26 cellular contexts compared by ENCODE assay signal in the genomic region with DNA sequence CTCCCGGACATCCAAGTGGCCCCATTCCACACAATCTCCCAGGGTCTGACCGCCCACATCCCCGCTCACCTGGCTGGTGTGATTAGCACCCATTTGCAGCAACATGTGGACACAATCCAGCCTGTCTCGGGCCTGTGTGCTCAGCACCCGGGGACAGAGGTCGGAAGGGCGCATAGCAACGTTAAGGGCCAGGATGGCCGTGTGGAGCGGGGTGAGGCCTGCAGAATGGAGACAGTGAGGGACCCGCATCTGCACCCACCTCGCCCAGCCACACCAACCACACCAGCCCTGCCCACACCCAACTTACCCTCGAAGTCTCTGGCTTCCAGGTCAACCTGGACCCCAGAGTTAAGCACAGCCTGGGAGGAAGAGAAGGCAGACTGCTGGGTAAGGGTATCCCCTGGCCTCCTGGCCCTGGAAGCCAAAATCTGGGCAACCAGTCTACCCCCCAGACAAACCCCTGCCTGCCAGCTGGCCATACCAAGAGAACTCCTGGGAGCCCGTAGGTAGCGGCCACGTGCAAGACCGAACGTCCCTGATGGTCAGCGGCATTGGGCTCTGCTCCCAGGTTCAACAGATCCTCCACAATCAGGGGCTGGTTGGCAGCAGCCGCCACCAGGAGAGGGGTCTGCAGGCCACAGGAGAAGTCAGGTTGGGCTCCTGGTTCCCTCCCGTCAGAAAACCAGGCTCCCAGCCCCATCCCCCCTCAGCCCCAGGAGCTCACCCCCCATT. TPM values are rescaled to one million over a fixed set of nuclear protein-coding genes. Genes with fewer than 3 reads are reported as not detected.
DNase-seq lines count a peak whose midpoint lies in the region; ATAC-seq and TF ChIP-seq lines count a peak whose summit lies in the region.
"Had no signal": no experiment of that assay in that cellular context is flagged by ENCODE, and none has a peak within 500 bp of the region (broad histone marks: within the 10 kb centered on the region; RNA-seq: fewer than 3 reads in every experiment).

No MANE protein-coding gene starts in this region.

- CTCF ChIA-PET in activated naive CD4-positive, alpha-beta T cell treated with anti-CD3 and anti-CD28 coated beads for 36 hours (lab: Charles Lee) = interaction anchor here (0.8 to 2.1 kb wide), 3 partner anchors 13 to 37 kb away, joined by 4 to 8 read pairs (median 6); no protein-coding TSS in a partner anchor
- CTCF ChIA-PET in activated CD8-positive, alpha-beta T cell treated with anti-CD3 and anti-CD28 coated beads for 36 hours (lab: Charles Lee) = no interaction called here

- H3K9me3 Mint-ChIP-seq in activated naive CD4-positive, alpha-beta T cell treated with anti-CD3 and anti-CD28 coated beads for 36 hours = no peaks in the 10 kb centered on the region
- H3K9me3 Mint-ChIP-seq in activated CD8-positive, alpha-beta T cell treated with anti-CD3 and anti-CD28 coated beads for 36 hours = no peaks in the 10 kb centered on the region
- H3K9me3 Mint-ChIP-seq in naive B cell (no peaks in the 10 kb centered on the region), type B pancreatic cell (no peaks in the 10 kb centered on the region), mesothelial cell of epicardium (no peaks in the 10 kb centered on the region)
- H3K9me3 Mint-ChIP-seq: brain had no signal

- POLR2A ChIA-PET in activated CD8-positive, alpha-beta T cell treated with anti-CD3 and anti-CD28 coated beads for 36 hours (lab: Charles Lee) = interaction anchor here (3.1 kb wide), 1 partner anchor 11 kb away, joined by 24 read pairs; no protein-coding TSS in a partner anchor

- DNase-seq in activated naive CD4-positive, alpha-beta T cell treated with anti-CD3 and anti-CD28 coated beads for 36 hours = no peak
- DNase-seq in activated naive CD4-positive, alpha-beta T cell treated with anti-CD3 and anti-CD28 coated beads, Interleukin-2, amount 50 U/mL, for 16 hours = no peak
- no peak for DNase-seq in activated CD8-positive, alpha-beta T cell treated with anti-CD3 and anti-CD28 coated beads for 36 hours
- DNase-seq in naive B cell (peak; percentile 21), type B pancreatic cell (ENCODE audit: extremely low spot score, unreplicated experiment) (no peak), mesothelial cell of epicardium (ENCODE audit: low spot score in 2 of 2, unreplicated experiment in 2 of 2) (no peak)
- no peak for DNase-seq in activated CD4-positive, CD25-positive, alpha-beta regulatory T cell treated with anti-CD3 and anti-CD28 coated beads, Interleukin-2, amount 50 U/mL, for 72 hours
- DNase-seq: ACHN; activated CD4-positive, alpha-beta T cell treated with anti-CD3 and anti-CD28 coated beads, Interleukin-2, amount 50 U/mL, for 1 hour; effector memory CD4-positive, alpha-beta T cell; EL; foreskin melanocyte; hippocampal formation; left ventricle myocardium inferior; NCI-H1048; NCI-H187 treated with DMSO at 0.1 percent for 48 hours; NCI-H226; PC-3; Right ventricle myocardium superior; small intestine; stomach; SW 1271; transverse colon had no signal

- peaks cover 45% of the 10 kb centered on the region for H3K4me1 Mint-ChIP-seq in activated naive CD4-positive, alpha-beta T cell treated with anti-CD3 and anti-CD28 coated beads for 36 hours (ENCODE audit: low read depth)
- peaks cover 27% of the 10 kb centered on the region for H3K4me1 Mint-ChIP-seq in activated CD8-positive, alpha-beta T cell treated with anti-CD3 and anti-CD28 coated beads for 36 hours (ENCODE audit: low read depth)
- peaks cover 36 to 45% (median 42%) of the 10 kb centered on the region in 3 donors for H3K4me1 Mint-ChIP-seq in naive B cell
- no peaks in the 10 kb centered on the region for H3K4me1 Mint-ChIP-seq in type B pancreatic cell (ENCODE audit: unreplicated experiment)
- peaks cover 6% of the 10 kb centered on the region for H3K4me1 Mint-ChIP-seq in mesothelial cell of epicardium

- no peak overlapping the region for H3K4me3 Mint-ChIP-seq in activated naive CD4-positive, alpha-beta T cell treated with anti-CD3 and anti-CD28 coated beads for 36 hours
- peak overlapping the region; percentile 86 for H3K4me3 Mint-ChIP-seq in activated CD8-positive, alpha-beta T cell treated with anti-CD3 and anti-CD28 coated beads for 36 hours
- H3K4me3 Mint-ChIP-seq in naive B cell (peak overlapping the region in 7 of 8 donors; percentile 15 to 74 (median 52)), type B pancreatic cell (peak overlapping the region; percentile 36), mesothelial cell of epicardium (no peak overlapping the region)

- ATAC-seq in activated CD8-positive, alpha-beta T cell treated with anti-CD3 and anti-CD28 coated beads for 36 hours = no peak
- ATAC-seq in naive B cell (ENCODE audit: low read depth in 2 of 2) (no peak), HG03460 (IDR thresholded peaks at IDR 0.05; ENCODE audit: unreplicated experiment) (no peak)
- ATAC-seq: esophagus mucosa, PC-3 had no signal

- H3K27ac Mint-ChIP-seq in activated naive CD4-positive, alpha-beta T cell treated with anti-CD3 and anti-CD28 coated beads for 36 hours = peak overlapping the region; percentile 36
- peak overlapping the region; percentile 54 for H3K27ac Mint-ChIP-seq in activated CD8-positive, alpha-beta T cell treated with anti-CD3 and anti-CD28 coated beads for 36 hours
- H3K27ac Mint-ChIP-seq in naive B cell (peak overlapping the region; percentile 33 to 100 (median 87)), type B pancreatic cell (peak overlapping the region; percentile 48), mesothelial cell of epicardium (no peak overlapping the region)
- H3K27ac Mint-ChIP-seq: brain had no signal

- H3K27me3 Mint-ChIP-seq in activated naive CD4-positive, alpha-beta T cell treated with anti-CD3 and anti-CD28 coated beads for 36 hours (ENCODE audit: low read depth) = no peaks in the 10 kb centered on the region
- H3K27me3 Mint-ChIP-seq in activated CD8-positive, alpha-beta T cell treated with anti-CD3 and anti-CD28 coated beads for 36 hours = no peaks in the 10 kb centered on the region
- H3K27me3 Mint-ChIP-seq in naive B cell (peaks cover 0 to under 1% (median 0%) of the 10 kb centered on the region in 3 donors), type B pancreatic cell (no peaks in the 10 kb centered on the region), mesothelial cell of epicardium (ENCODE audit: low read depth) (no peaks in the 10 kb centered on the region)

- peaks cover 55% of the 10 kb centered on the region for H3K36me3 Mint-ChIP-seq in activated naive CD4-positive, alpha-beta T cell treated with anti-CD3 and anti-CD28 coated beads for 36 hours (ENCODE audit: low read depth)
- peaks cover 69% of the 10 kb centered on the region for H3K36me3 Mint-ChIP-seq in activated CD8-positive, alpha-beta T cell treated with anti-CD3 and anti-CD28 coated beads for 36 hours (ENCODE audit: low read depth)
- peaks cover 7 to 22% of the 10 kb centered on the region in 2 donors for H3K36me3 Mint-ChIP-seq in naive B cell
- H3K36me3 Mint-ChIP-seq in type B pancreatic cell = peaks cover under 1% of the 10 kb centered on the region
- peaks cover 14% of the 10 kb centered on the region for H3K36me3 Mint-ChIP-seq in mesothelial cell of epicardium

- TF ChIP-seq CTCF in activated CD8-positive, alpha-beta T cell treated with anti-CD3 and anti-CD28 coated beads for 36 hours (IDR thresholded peaks at IDR 0.05) = no peak
- TF ChIP-seq CTCF in type B pancreatic cell (conservative IDR thresholded peaks at IDR 0.05) (no peak), mesothelial cell of epicardium (IDR thresholded peaks at IDR 0.05; ENCODE audit: unreplicated experiment) (no peak)

- intact Hi-C loops in activated naive CD4-positive, alpha-beta T cell treated with anti-CD3 and anti-CD28 coated beads for 36 hours (cut with micrococcal nuclease) = no loop called here
- intact Hi-C loops in activated CD8-positive, alpha-beta T cell treated with anti-CD3 and anti-CD28 coated beads for 36 hours (cut with micrococcal nuclease) = no loop called here

RNA-seq across cellular contexts. Expression of gene NFKBID, which starts 4.3 kb away (rescaled TPM):
- total RNA-seq in activated naive CD4-positive, alpha-beta T cell treated with anti-CD3 and anti-CD28 coated beads for 36 hours = 10 to 100 TPM; 56.2 to 56.4 TPM
- 10 to 100 TPM; 80.8 to 81.2 TPM for total RNA-seq in activated CD8-positive, alpha-beta T cell treated with anti-CD3 and anti-CD28 coated beads for 36 hours
- 10 to 100 TPM; 13.5 to 79.7 (median 55.3) TPM for polyA plus RNA-seq in naive B cell (ENCODE audit: low read depth in 6 of 6)
- total RNA-seq in type B pancreatic cell (ENCODE audit: low replicate concordance) (9.1 and 11.6 TPM in 2 replicates), mesothelial cell of epicardium (16.3 to 18.9 TPM (median 17.1 TPM) in 3 replicates)

RNA-seq across cellular contexts. Expression of gene HCST, which starts 6.3 kb away (rescaled TPM):
- 10 to 100 TPM; 11.7 to 14.5 TPM for total RNA-seq in activated naive CD4-positive, alpha-beta T cell treated with anti-CD3 and anti-CD28 coated beads for 36 hours
- total RNA-seq in activated CD8-positive, alpha-beta T cell treated with anti-CD3 and anti-CD28 coated beads for 36 hours = 10 to 100 TPM; 57.1 to 72.0 TPM
- polyA plus RNA-seq in naive B cell (ENCODE audit: low read depth in 6 of 6) = 10 to 100 TPM; 33.8 to 58.5 (median 47.5) TPM
- 1.0 and 1.3 TPM in 2 replicates for total RNA-seq in type B pancreatic cell (ENCODE audit: low replicate concordance)
- total RNA-seq in mesothelial cell of epicardium = 0.62 to 1.4 TPM (median 0.92 TPM) in 3 replicates
- total RNA-seq: PC-3 had no signal

RNA-seq across cellular contexts. Expression of gene TYROBP, which starts 12.0 kb away (rescaled TPM):
- not detected for total RNA-seq in activated naive CD4-positive, alpha-beta T cell treated with anti-CD3 and anti-CD28 coated beads for 36 hours
- 1 to 10 TPM in 1 of 2 experiments, under 1 TPM in 1; 0.81 to 1.5 TPM for total RNA-seq in activated CD8-positive, alpha-beta T cell treated with anti-CD3 and anti-CD28 coated beads for 36 hours
- polyA plus RNA-seq in naive B cell (ENCODE audit: low read depth in 6 of 6) = 10 to 100 TPM in 2 of 6 donors, 1 to 10 TPM in 4; 3.4 to 28.6 (median 8.3) TPM
- total RNA-seq in type B pancreatic cell (ENCODE audit: low replicate concordance) (not detected in 2 replicates), mesothelial cell of epicardium (not detected in 3 replicates)
- total RNA-seq: PC-3 had no signal

RNA-seq across cellular contexts. Expression of gene APLP1, which starts 27.7 kb away (rescaled TPM):
- total RNA-seq in activated naive CD4-positive, alpha-beta T cell treated with anti-CD3 and anti-CD28 coated beads for 36 hours = 1 to 10 TPM in 1 of 2 experiments, under 1 TPM in 1; 0.79 to 1.2 TPM
- total RNA-seq in activated CD8-positive, alpha-beta T cell treated with anti-CD3 and anti-CD28 coated beads for 36 hours = 1 to 10 TPM; 2.0 to 2.1 TPM
- polyA plus RNA-seq in naive B cell (ENCODE audit: low read depth in 6 of 6) = not detected
- total RNA-seq in type B pancreatic cell (ENCODE audit: low replicate concordance) (43.3 and 120 TPM in 2 replicates), mesothelial cell of epicardium (137 to 151 TPM (median 146 TPM) in 3 replicates)

RNA-seq across cellular contexts. Expression of gene KIRREL2, which starts 39.4 kb away (rescaled TPM):
- total RNA-seq in activated naive CD4-positive, alpha-beta T cell treated with anti-CD3 and anti-CD28 coated beads for 36 hours = 1 to 10 TPM; 1.0 to 1.1 TPM
- total RNA-seq in activated CD8-positive, alpha-beta T cell treated with anti-CD3 and anti-CD28 coated beads for 36 hours = 1 to 10 TPM; 1.4 TPM
- not detected for polyA plus RNA-seq in naive B cell (ENCODE audit: low read depth in 6 of 6)
- total RNA-seq in type B pancreatic cell (ENCODE audit: low replicate concordance) (3.3 and 3.5 TPM in 2 replicates), mesothelial cell of epicardium (1.4 TPM in 3 replicates)
- total RNA-seq: left ventricle myocardium inferior, PC-3, Right ventricle myocardium superior, transverse colon had no signal

Comparison
In these comparisons a context has a peak if more than half of its experiments do, and no peak if none do; other contexts are left out.
1. H3K4me3 Mint-ChIP-seq: peak in activated CD8-positive, alpha-beta T cell treated with anti-CD3 and anti-CD28 coated beads for 36 hours (single experiment), naive B cell (7 of 8) and type B pancreatic cell (single experiment); none in activated naive CD4-positive, alpha-beta T cell treated with anti-CD3 and anti-CD28 coated beads for 36 hours (single experiment) and mesothelial cell of epicardium (single experiment).